In genomic region chr3:27714692-27715453, GRCh38 we compare ENCODE assay signal across 1 cellular context.
TF ChIP-seq lines count a peak whose summit lies in the region.

No MANE protein-coding gene starts in this region.

TF ChIP-seq in GM12878, 131 proteins besides CTCF, POLR2A, EP300 and RAD21 (continued from another document):
- TF ChIP-seq MLLT1 (IDR thresholded peaks at IDR 0.05) (peak; percentile 81; the same call in 1 of the 2 replicates), DPF2 (IDR thresholded peaks at IDR 0.05) (0 out of 2 replicates have a peak, but pooled peaks have one; percentile 22), NFIC (IDR thresholded peaks at IDR 0.05; ENCODE audit: low read depth, low read length) (no peak), POLR2AphosphoS2 (IDR thresholded peaks at IDR 0.05; ENCODE audit: low read depth, low read length) (peak; percentile 32; the same call in 1 of the 2 replicates)
